ENCODE assay signal across 15 cellular contexts in genomic region chr6:108619431-108620197, GRCh38. TPM values are rescaled to one million over a fixed set of nuclear protein-coding genes. Genes with fewer than 3 reads are reported as not detected.
DNase-seq lines count a peak whose midpoint lies in the region; ATAC-seq and TF ChIP-seq lines count a peak whose summit lies in the region.
"Had no signal": no experiment of that assay in that cellular context is flagged by ENCODE, and none has a peak within 500 bp of the region (broad histone marks: within the 10 kb centered on the region; RNA-seq: fewer than 3 reads in every experiment).

No MANE protein-coding gene starts in this region.

- H3K4me3 ChIP-seq in foreskin fibroblast (ENCODE audit: low read depth in 1 of 2, low read length in 2 of 2), result no peak overlapping the region
- H3K4me3 ChIP-seq: MG63, sigmoid colon had no signal

- no peak overlapping the region for H3K4me3 Mint-ChIP-seq in stimulated activated effector memory CD8-positive, alpha-beta T cell treated with anti-CD3 and anti-CD28 coated beads, Interleukin-12 subunit alpha, Interleukin-12 subunit beta, amount 100 ng/mL, for 72 hours
- H3K4me3 Mint-ChIP-seq in T-helper 2 cell treated with Interferon-gamma antibody and Interleukin-4, amounts not matched to agents 5 μg/mL and 100 μg/mL, for 36 hours, result no peak overlapping the region
- H3K4me3 Mint-ChIP-seq: T-helper 1 cell treated with Interleukin-12 subunit alpha and Interleukin-12 subunit beta and Interleukin-4 antibody, amounts not matched to agents 30 μg/mL and 1 μg/mL, for 36 hours had no signal

- DNase-seq in HT1080 (ENCODE audit: low read depth) (peak; percentile 44), RWPE1 (ENCODE audit: low spot score) (peak; percentile 57), foreskin fibroblast (peak; percentile 24 to 62)
- no peak for DNase-seq in stimulated activated effector memory CD8-positive, alpha-beta T cell treated with anti-CD3 and anti-CD28 coated beads, Interleukin-12 subunit alpha, Interleukin-12 subunit beta, amount 100 ng/mL, for 72 hours (ENCODE audit: low spot score in 2 of 2)
- DNase-seq in T-helper 2 cell treated with Interferon-gamma antibody and Interleukin-4, amounts not matched to agents 5 μg/mL and 100 μg/mL, for 36 hours (ENCODE audit: low spot score), result no peak
- DNase-seq: activated CD4-positive, alpha-beta T cell treated with anti-CD3 and anti-CD28 coated beads, Interleukin-2, amount 50 U/mL, for 1 hour; CD8-positive, alpha-beta memory T cell; GF-D8; MG63; naive B cell; sigmoid colon had no signal

- peak overlapping the region; percentile 46 for H3K27ac Mint-ChIP-seq in stimulated activated effector memory CD8-positive, alpha-beta T cell treated with anti-CD3 and anti-CD28 coated beads, Interleukin-12 subunit alpha, Interleukin-12 subunit beta, amount 100 ng/mL, for 72 hours
- no peak overlapping the region for H3K27ac Mint-ChIP-seq in T-helper 2 cell treated with Interferon-gamma antibody and Interleukin-4, amounts not matched to agents 5 μg/mL and 100 μg/mL, for 36 hours
- H3K27ac Mint-ChIP-seq: T-helper 1 cell treated with Interleukin-12 subunit alpha and Interleukin-12 subunit beta and Interleukin-4 antibody, amounts not matched to agents 30 μg/mL and 1 μg/mL, for 36 hours had no signal

- H3K4me1 Mint-ChIP-seq in stimulated activated effector memory CD8-positive, alpha-beta T cell treated with anti-CD3 and anti-CD28 coated beads, Interleukin-12 subunit alpha, Interleukin-12 subunit beta, amount 100 ng/mL, for 72 hours, result peaks cover 65% of the 10 kb centered on the region
- H3K4me1 Mint-ChIP-seq in T-helper 2 cell treated with Interferon-gamma antibody and Interleukin-4, amounts not matched to agents 5 μg/mL and 100 μg/mL, for 36 hours (ENCODE audit: low read depth), result peaks cover 2% of the 10 kb centered on the region

- no peaks in the 10 kb centered on the region for H3K9me3 Mint-ChIP-seq in stimulated activated effector memory CD8-positive, alpha-beta T cell treated with anti-CD3 and anti-CD28 coated beads, Interleukin-12 subunit alpha, Interleukin-12 subunit beta, amount 100 ng/mL, for 72 hours
- H3K9me3 Mint-ChIP-seq in T-helper 2 cell treated with Interferon-gamma antibody and Interleukin-4, amounts not matched to agents 5 μg/mL and 100 μg/mL, for 36 hours, result no peaks in the 10 kb centered on the region
- H3K9me3 Mint-ChIP-seq: CD8-positive, alpha-beta memory T cell; naive B cell; T-helper 1 cell treated with Interleukin-12 subunit alpha and Interleukin-12 subunit beta and Interleukin-4 antibody, amounts not matched to agents 30 μg/mL and 1 μg/mL, for 36 hours had no signal

- no peak for ATAC-seq in stimulated activated effector memory CD8-positive, alpha-beta T cell treated with anti-CD3 and anti-CD28 coated beads, Interleukin-12 subunit alpha, Interleukin-12 subunit beta, amount 100 ng/mL, for 72 hours
- ATAC-seq in GM21528 (IDR thresholded peaks at IDR 0.05; ENCODE audit: low FRiP score, unreplicated experiment) (no peak), GM21723 (IDR thresholded peaks at IDR 0.05; ENCODE audit: unreplicated experiment) (no peak), HG02852 (IDR thresholded peaks at IDR 0.05; ENCODE audit: unreplicated experiment) (no peak)

- POLR2A ChIA-PET in RWPE1 (lab: Yijun Ruan, JAX; ENCODE audit: low non-redundant PET), result no interaction called here

- CTCF ChIA-PET in RWPE1 (lab: Yijun Ruan, JAX), result interaction anchor here (0.7 kb wide), 1 partner anchor 161 kb away, joined by 3 read pairs; no protein-coding TSS in a partner anchor

- TF ChIP-seq CTCF in RWPE1 (conservative IDR thresholded peaks at IDR 0.05; ENCODE audit: low read depth) (no peak), foreskin fibroblast (IDR thresholded peaks at IDR 0.05; ENCODE audit: low read depth, low read length) (no peak)

- H3K36me3 Mint-ChIP-seq in stimulated activated effector memory CD8-positive, alpha-beta T cell treated with anti-CD3 and anti-CD28 coated beads, Interleukin-12 subunit alpha, Interleukin-12 subunit beta, amount 100 ng/mL, for 72 hours, result peaks cover 6% of the 10 kb centered on the region
- H3K36me3 Mint-ChIP-seq in T-helper 2 cell treated with Interferon-gamma antibody and Interleukin-4, amounts not matched to agents 5 μg/mL and 100 μg/mL, for 36 hours (ENCODE audit: low read depth), result no peaks in the 10 kb centered on the region
- H3K36me3 Mint-ChIP-seq: naive B cell had no signal

- H3K27ac ChIP-seq in RWPE1, result no peak overlapping the region

- H3K27me3 Mint-ChIP-seq in T-helper 2 cell treated with Interferon-gamma antibody and Interleukin-4, amounts not matched to agents 5 μg/mL and 100 μg/mL, for 36 hours (ENCODE audit: low read depth), result peaks cover 12% of the 10 kb centered on the region
- H3K27me3 Mint-ChIP-seq: naive B cell had no signal

RNA-seq across cellular contexts. Expression of gene FOXO3, which starts 58.9 kb away (rescaled TPM):
- total RNA-seq in HT1080 (2014; rRNA removed; shearing (Covaris generic)), result 8.7 and 11.5 TPM in 2 replicates
- 8.3 and 10.8 TPM in 2 replicates for polyA plus RNA-seq in HT1080 (2015; cell fraction: cytosol; rRNA removed)
- polyA plus RNA-seq in HT1080 (2015; cell fraction: nucleus; rRNA removed), result 10.1 and 12.5 TPM in 2 replicates

Comparison
In these comparisons a context has a peak if more than half of its experiments do, and no peak if none do; other contexts are left out.
1. DNase-seq: peak in HT1080 (single experiment), RWPE1 (single experiment) and foreskin fibroblast (2 of 2); none in stimulated activated effector memory CD8-positive, alpha-beta T cell treated with anti-CD3 and anti-CD28 coated beads, Interleukin-12 subunit alpha, Interleukin-12 subunit beta, amount 100 ng/mL, for 72 hours (0 of 2) and T-helper 2 cell treated with Interferon-gamma antibody and Interleukin-4, amounts not matched to agents 5 μg/mL and 100 μg/mL, for 36 hours (single experiment).